Comparison of ENCODE assay signal across 23 cellular contexts in genomic region chr3:116569611-116570010, GRCh38.
"Had no signal": no experiment of that assay in that cellular context is flagged by ENCODE, and none has a peak within 500 bp of the region (broad histone marks: within the 10 kb centered on the region; RNA-seq: fewer than 3 reads in every experiment).

No MANE protein-coding gene starts in this region.

- H3K4me1 ChIP-seq: gastroesophageal sphincter, left ventricle myocardium inferior, lower lobe of right lung, pancreas, prostate gland, right lobe of liver, spleen, tibial artery, upper lobe of right lung, vagina had no signal

- H3K27me3 ChIP-seq: dorsolateral prefrontal cortex, gastroesophageal sphincter, pancreas, right lobe of liver, spleen, tibial artery, upper lobe of right lung, vagina had no signal

- H3K4me3 ChIP-seq: dorsolateral prefrontal cortex, gastroesophageal sphincter, left ventricle myocardium inferior, lower lobe of right lung, pancreas, prostate gland, right lobe of liver, spleen, tibial artery, upper lobe of right lung, vagina had no signal

- ATAC-seq: esophagus mucosa; gastroesophageal sphincter; left cardiac atrium; lower lobe of right lung; pancreas; right lobe of liver; stimulated activated memory B cell treated with anti-CD40 and anti-IgM and Interleukin-4, amounts not matched to agents 10 μg/mL and 1 μg/mL and 100 μg/mL, for 72 hours; upper lobe of right lung had no signal

- H3K9me3 ChIP-seq: pancreas, prostate gland, right lobe of liver, tibial artery, upper lobe of right lung, vagina had no signal

- DNase-seq: cortex of kidney; dorsolateral prefrontal cortex; effector memory CD4-positive, alpha-beta T cell; glutamatergic neuron; kidney; left cardiac atrium; left ventricle myocardium inferior; lower lobe of right lung; naive B cell; occipital lobe; pancreas; right lobe of liver; spleen; stimulated activated CD4-positive, alpha-beta T cell treated with anti-CD3 and anti-CD28 coated beads, Interleukin-15, amount 100 ng/mL, for 24 hours; stimulated activated CD4-positive, alpha-beta T cell treated with anti-CD3 and anti-CD28 coated beads, Interleukin-1b, Interleukin-23, amount 100 ng/mL, for 48 hours; stimulated activated CD4-positive, alpha-beta T cell treated with anti-CD3 and anti-CD28 coated beads, Interleukin-4, amount 100 ng/mL, for 24 hours; tibial artery; upper lobe of right lung had no signal

- H3K36me3 ChIP-seq: gastroesophageal sphincter, left ventricle myocardium inferior, lower lobe of right lung, pancreas, prostate gland, right lobe of liver, spleen, tibial artery, upper lobe of right lung, vagina had no signal

- H3K27ac ChIP-seq: dorsolateral prefrontal cortex, gastroesophageal sphincter, left ventricle myocardium inferior, lower lobe of right lung, pancreas, prostate gland, right lobe of liver, spleen, tibial artery, upper lobe of right lung, vagina had no signal
